21 cellular contexts compared by ENCODE assay signal in the genomic region with DNA sequence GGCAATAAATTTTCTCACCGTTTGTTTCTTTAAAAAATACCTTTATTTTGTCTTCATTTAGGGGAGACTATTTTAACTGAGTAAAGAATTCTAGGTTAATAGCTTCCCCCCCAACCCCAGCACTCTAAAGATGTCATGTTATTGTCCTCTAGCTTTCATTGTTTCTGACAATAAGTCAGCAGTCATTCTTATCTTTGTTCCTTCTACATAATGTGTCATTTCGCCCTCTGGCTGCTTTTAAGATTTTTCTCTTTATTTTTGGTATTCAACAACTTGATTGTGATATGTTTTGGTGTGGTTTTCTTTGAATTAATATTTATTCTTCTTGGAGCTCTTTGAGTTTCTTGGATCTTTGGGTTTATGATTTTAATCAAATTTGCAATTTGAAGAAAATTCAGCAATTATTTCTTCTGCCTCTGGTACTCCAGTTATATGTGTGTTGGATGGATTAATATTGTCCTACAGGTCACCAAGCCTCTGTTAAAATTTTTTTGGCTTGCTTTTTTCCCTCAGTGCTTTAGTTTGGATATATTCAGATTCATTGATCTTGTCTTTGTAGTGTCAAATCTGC.
DNase-seq lines count a peak whose midpoint lies in the region; ATAC-seq and TF ChIP-seq lines count a peak whose summit lies in the region.
"Had no signal": no experiment of that assay in that cellular context is flagged by ENCODE, and none has a peak within 500 bp of the region (broad histone marks: within the 10 kb centered on the region; RNA-seq: fewer than 3 reads in every experiment).

No MANE protein-coding gene starts in this region.

- no peaks in the 10 kb centered on the region for H4K20me1 ChIP-seq in GM23248 (ENCODE audit: insufficient read depth)

- H3K9ac ChIP-seq in GM23248 (no peak overlapping the region), adipocyte (ENCODE audit: low read length) (no peak overlapping the region)

- H3K9me2 ChIP-seq in GM23248 (ENCODE audit: insufficient read depth): no peaks in the 10 kb centered on the region

- ATAC-seq in gastroesophageal sphincter: no peak

- H2AFZ ChIP-seq in GM23248: no peak overlapping the region

- H3K9me3 ChIP-seq in GM23248 (ENCODE audit: low read depth): no peaks in the 10 kb centered on the region
- H3K9me3 ChIP-seq in adipocyte (ENCODE audit: control insufficient read depth, low read length): peaks cover 23% of the 10 kb centered on the region
- H3K9me3 ChIP-seq in gastroesophageal sphincter: peaks cover 0 to 25% (median 0%) of the 10 kb centered on the region in 3 donors

- H3K4me1 ChIP-seq in GM23248 (ENCODE audit: insufficient read depth): no peaks in the 10 kb centered on the region
- H3K4me1 ChIP-seq in adipocyte (ENCODE audit: control insufficient read depth, insufficient read depth, low read length): peaks cover 5% of the 10 kb centered on the region
- peaks cover 0 to 4% (median 0%) of the 10 kb centered on the region in 3 donors for H3K4me1 ChIP-seq in gastroesophageal sphincter
- H3K4me1 ChIP-seq: Peyer's patch had no signal

- in situ Hi-C loops in GM23248 (cut with MboI): no loop called here

- no peak for TF ChIP-seq POLR2A in gastroesophageal sphincter (IDR thresholded peaks at IDR 0.05)

- H3K27ac ChIP-seq in GM23248 (no peak overlapping the region), gastroesophageal sphincter (no peak overlapping the region)
- H3K27ac ChIP-seq: 22Rv1, Peyer's patch had no signal

- 0 out of 2 replicates have a peak, but pooled peaks cover 4% of the 10 kb centered on the region for H3F3A ChIP-seq in GM23248 (ENCODE audit: insufficient read depth)

- peak; percentile 33 for DNase-seq in DMS 273 treated with DMSO at 0.1 percent for 48 hours (lab: John Stamatoyannopoulos, UW)
- no peak for DNase-seq in DMS 273 (lab: John Stamatoyannopoulos, UW; ENCODE audit: unreplicated experiment)
- peak; percentile 26 for DNase-seq in GM23248
- DNase-seq in M059J (ENCODE audit: low read depth): peak; percentile 26
- DNase-seq in adipocyte (ENCODE audit: low read depth): peak; percentile 7
- no peak for DNase-seq in NCI-H2196 (lab: John Stamatoyannopoulos, UW; ENCODE audit: unreplicated experiment)
- DNase-seq in NCI-H146 treated with DMSO at 0.1 percent for 48 hours (lab: John Stamatoyannopoulos, UW; ENCODE audit: unreplicated experiment): no peak
- DNase-seq: CD4-positive, CD25-positive, alpha-beta regulatory T cell; DMS153; KG1; NCI-H1092 treated with DMSO at 0.1 percent for 48 hours; NCI-H1436; NCI-H187 treated with DMSO at 0.1 percent for 48 hours; NCI-H2171 treated with DMSO at 0.1 percent for 48 hours; NCI-H446; NCI-H524 treated with DMSO at 0.1 percent for 48 hours; Peyer's patch; SHP77 treated with DMSO at 0.1 percent for 48 hours; T-helper 1 cell had no signal

- no peak for TF ChIP-seq CTCF in gastroesophageal sphincter (IDR thresholded peaks at IDR 0.05)

- WGBS in GM23248 (ENCODE audit: low coverage in 1 of 2, low lambda C conversion rate in 2 of 2, missing lambda C conversion rate in 2 of 2), 2 experiments: 85% methylated on average over 2 of the region's 2 CpGs
- WGBS in gastroesophageal sphincter (ENCODE audit: low coverage in 1 of 2), 2 donors: 76 to 95% methylated on average over 2 of the region's 2 CpGs

- H3K4me3 ChIP-seq in GM23248 (no peak overlapping the region), adipocyte (ENCODE audit: low read length) (no peak overlapping the region), gastroesophageal sphincter (no peak overlapping the region)
- H3K4me3 ChIP-seq: Peyer's patch had no signal

- H3K4me2 ChIP-seq in GM23248 (ENCODE audit: unreplicated experiment): no peak overlapping the region

- H3K27me3 ChIP-seq in GM23248 (replicated peaks; ENCODE audit: insufficient read depth) (no peaks in the 10 kb centered on the region), adipocyte (replicated peaks; ENCODE audit: control insufficient read depth, insufficient read depth, low read length) (no peaks in the 10 kb centered on the region), gastroesophageal sphincter (no peaks in the 10 kb centered on the region)
- H3K27me3 ChIP-seq: Peyer's patch had no signal

- H3K36me3 ChIP-seq in GM23248 (ENCODE audit: low read depth): no peaks in the 10 kb centered on the region
- H3K36me3 ChIP-seq in adipocyte (ENCODE audit: control insufficient read depth, insufficient read depth, low read length, severe bottlenecking): no peaks in the 10 kb centered on the region
- no peaks in the 10 kb centered on the region for H3K36me3 ChIP-seq in gastroesophageal sphincter
- H3K36me3 ChIP-seq: Peyer's patch had no signal

- H3K79me2 ChIP-seq in GM23248 (ENCODE audit: insufficient read depth): no peaks in the 10 kb centered on the region

- no peak for TF ChIP-seq EP300 in gastroesophageal sphincter (IDR thresholded peaks at IDR 0.05)

Comparison
In these comparisons a context has a peak if more than half of its experiments do, and no peak if none do; other contexts are left out.
1. DNase-seq: peak in DMS 273 treated with DMSO at 0.1 percent for 48 hours (single experiment), GM23248 (single experiment), M059J (single experiment) and adipocyte (single experiment); none in DMS 273 (single experiment), NCI-H2196 (single experiment) and NCI-H146 treated with DMSO at 0.1 percent for 48 hours (single experiment).